ENCODE assay signal across 12 cellular contexts in genomic region chr22:50137277-50137676, GRCh38. TPM values are rescaled to one million over a fixed set of nuclear protein-coding genes. Genes with fewer than 3 reads are reported as not detected.
"Had no signal": no experiment of that assay in that cellular context is flagged by ENCODE, and none has a peak within 500 bp of the region (broad histone marks: within the 10 kb centered on the region; RNA-seq: fewer than 3 reads in every experiment).

No MANE protein-coding gene starts in this region.

RNA-seq across cellular contexts. Expression of gene MOV10L1, which starts 47.5 kb away (rescaled TPM):
- total RNA-seq: activated naive CD4-positive, alpha-beta T cell treated with anti-CD3 and anti-CD28 coated beads for 36 hours; activated naive CD4-positive, alpha-beta T cell treated with anti-CD3 and anti-CD28 coated beads, Interleukin-2, amount 50 U/mL, for 72 hours; activated naive CD8-positive, alpha-beta T cell treated with anti-CD3 and anti-CD28 coated beads, Interleukin-2, amount 10 ng/mL, durations not matched to agents 7 days and 5 days; activated T-cell treated with anti-CD3 and anti-CD28 coated beads, Interleukin-2, amount 50 U/mL, for 4 hours; activated T-helper 1 cell treated with anti-CD3 and anti-CD28 coated beads, Interleukin-12 subunit alpha, Interleukin-12 subunit beta, Interleukin-2, Interleukin-4 antibody, amounts not matched to agents 30 ng/mL and 10 ng/mL and 1 ng/mL, durations not matched to agents 14 hours and 24 hours and 36 hours; activated T-helper 17 cell treated with anti-CD3 and anti-CD28 coated beads, Interleukin-2, amount 50 U/mL, for 72 hours; ascending aorta; cardiac muscle cell had no signal

RNA-seq across cellular contexts. Expression of gene MLC1, which starts 52.1 kb away (rescaled TPM):
- total RNA-seq: activated T-helper 1 cell treated with anti-CD3 and anti-CD28 coated beads, Interleukin-12 subunit alpha, Interleukin-12 subunit beta, Interleukin-2, Interleukin-4 antibody, amounts not matched to agents 30 ng/mL and 10 ng/mL and 1 ng/mL, durations not matched to agents 14 hours and 24 hours and 36 hours; activated T-helper 2 cell treated with anti-CD3 and anti-CD28 coated beads, Interferon-gamma antibody, Interleukin-2, Interleukin-4, amounts not matched to agents 10 μg/mL and 5 μg/mL and 100 μg/mL, durations not matched to agents 14 hours and 24 hours and 36 hours; adrenal gland; body of pancreas; bronchial epithelial cell had no signal
